ENCODE assay signal across 1 cellular context in genomic region chr5:159402328-159402727, GRCh38.
TF ChIP-seq lines count a peak whose summit lies in the region.

No MANE protein-coding gene starts in this region.

TF ChIP-seq in HEK293, 187 proteins besides CTCF, POLR2A, EP300 and RAD21 (continued from another document and continues in another):
- TF ChIP-seq ZNF518A (tag by site-specific recombination; conservative IDR thresholded peaks at IDR 0.05; ENCODE audit: low read depth) (0 out of 2 replicates have a peak, but pooled peaks have one; percentile 34), ZNF18 (tag by site-specific recombination; IDR thresholded peaks at IDR 0.05) (no peak), ZNF843 (tag by site-specific recombination; IDR thresholded peaks at IDR 0.05) (peak; percentile 39; the same call in 1 of the 2 replicates), PRDM1 (tag by site-specific recombination; IDR thresholded peaks at IDR 0.05) (0 out of 2 replicates have a peak, but pooled peaks have one; percentile 19), ZBTB21 (tag by site-specific recombination; IDR thresholded peaks at IDR 0.05) (0 out of 2 replicates have a peak, but pooled peaks have one; percentile 60), ZNF350 (tag by site-specific recombination; IDR thresholded peaks at IDR 0.05) (no peak), KLF9 (tag by site-specific recombination; IDR thresholded peaks at IDR 0.05; ENCODE audit: low read depth) (no peak), ZNF394 (tag by site-specific recombination; IDR thresholded peaks at IDR 0.05; ENCODE audit: borderline replicate concordance) (peak; percentile 84), ZNF335 (tag by site-specific recombination; conservative IDR thresholded peaks at IDR 0.05) (no peak; the same call in 1 of the 2 replicates), FEZF1 (tag by site-specific recombination; IDR thresholded peaks at IDR 0.05) (peak; percentile 54), ZNF416 (tag by site-specific recombination; IDR thresholded peaks at IDR 0.05) (peak; percentile 92), ZNF600 (tag by site-specific recombination; IDR thresholded peaks at IDR 0.05) (peak; percentile 40; the same call in 1 of the 2 replicates), ZNF184 (tag by site-specific recombination; IDR thresholded peaks at IDR 0.05) (peak; percentile 93; the same call in 1 of the 2 replicates), ZNF76 (tag by site-specific recombination; IDR thresholded peaks at IDR 0.05; ENCODE audit: borderline replicate concordance, low read depth) (no peak), HOXA7 (CRISPR knock-in tag; IDR thresholded peaks at IDR 0.05; ENCODE audit: borderline replicate concordance) (no peak), ZNF138 (tag by site-specific recombination; IDR thresholded peaks at IDR 0.05; ENCODE audit: borderline replicate concordance) (no peak), ZNF449 (tag by site-specific recombination; IDR thresholded peaks at IDR 0.05) (no peak), GFI1B (tag by site-specific recombination; IDR thresholded peaks at IDR 0.05) (peak; percentile 49; the same call in 1 of the 2 replicates), ZBTB8A (tag by site-specific recombination; IDR thresholded peaks at IDR 0.05) (no peak), ZNF560 (tag by site-specific recombination; IDR thresholded peaks at IDR 0.05; ENCODE audit: borderline replicate concordance) (no peak), ZNF521 (tag by site-specific recombination; IDR thresholded peaks at IDR 0.05) (no peak), ZSCAN23 (tag by site-specific recombination; IDR thresholded peaks at IDR 0.05) (0 out of 2 replicates have a peak, but pooled peaks have one; percentile 60), GLIS1 (tag by site-specific recombination; IDR thresholded peaks at IDR 0.05) (0 out of 2 replicates have a peak, but pooled peaks have one; percentile 38), OSR2 (tag by site-specific recombination; IDR thresholded peaks at IDR 0.05) (peak; percentile 66; the same call in 1 of the 2 replicates), ZNF24 (tag by site-specific recombination; IDR thresholded peaks at IDR 0.05) (peak; percentile 72), ZNF701 (tag by site-specific recombination; IDR thresholded peaks at IDR 0.05) (no peak), ZNF621 (tag by site-specific recombination; IDR thresholded peaks at IDR 0.05) (no peak), ZNF558 (tag by site-specific recombination; IDR thresholded peaks at IDR 0.05) (0 out of 2 replicates have a peak, but pooled peaks have one; percentile 38), ELK4 (IDR thresholded peaks at IDR 0.05; ENCODE audit: borderline replicate concordance, low read depth, low read length) (no peak), PRDM10 (tag by site-specific recombination; IDR thresholded peaks at IDR 0.05) (no peak; the same call in 1 of the 2 replicates), ZEB2 (tag by site-specific recombination; IDR thresholded peaks at IDR 0.05) (peak; percentile 44; the same call in 1 of the 2 replicates), ZBTB48 (tag by site-specific recombination; IDR thresholded peaks at IDR 0.05) (peak; percentile 75; the same call in 1 of the 2 replicates), MEIS1 (CRISPR knock-in tag; IDR thresholded peaks at IDR 0.05; ENCODE audit: borderline replicate concordance) (no peak), ZNF571 (tag by site-specific recombination; IDR thresholded peaks at IDR 0.05) (no peak), SP3 (tag by site-specific recombination; IDR thresholded peaks at IDR 0.05) (no peak), ZNF121 (tag by site-specific recombination; IDR thresholded peaks at IDR 0.05) (no peak), ZBTB17 (tag by site-specific recombination; IDR thresholded peaks at IDR 0.05) (peak; percentile 64), ZNF747 (tag by site-specific recombination; IDR thresholded peaks at IDR 0.05) (no peak), KLF17 (tag by site-specific recombination; IDR thresholded peaks at IDR 0.05) (peak; percentile 38; the same call in 1 of the 2 replicates), SCRT2 (tag by site-specific recombination; IDR thresholded peaks at IDR 0.05) (peak; percentile 82), ZNF324 (tag by site-specific recombination; IDR thresholded peaks at IDR 0.05) (peak; percentile 56; the same call in 1 of the 2 replicates), ZNF202 (tag by site-specific recombination; IDR thresholded peaks at IDR 0.05; ENCODE audit: borderline replicate concordance) (no peak), ZFP69B (tag by site-specific recombination; IDR thresholded peaks at IDR 0.05) (peak; percentile 62; the same call in 1 of the 2 replicates), IKZF3 (tag by site-specific recombination; IDR thresholded peaks at IDR 0.05) (no peak)
- TF ChIP-seq, protein P1, sequence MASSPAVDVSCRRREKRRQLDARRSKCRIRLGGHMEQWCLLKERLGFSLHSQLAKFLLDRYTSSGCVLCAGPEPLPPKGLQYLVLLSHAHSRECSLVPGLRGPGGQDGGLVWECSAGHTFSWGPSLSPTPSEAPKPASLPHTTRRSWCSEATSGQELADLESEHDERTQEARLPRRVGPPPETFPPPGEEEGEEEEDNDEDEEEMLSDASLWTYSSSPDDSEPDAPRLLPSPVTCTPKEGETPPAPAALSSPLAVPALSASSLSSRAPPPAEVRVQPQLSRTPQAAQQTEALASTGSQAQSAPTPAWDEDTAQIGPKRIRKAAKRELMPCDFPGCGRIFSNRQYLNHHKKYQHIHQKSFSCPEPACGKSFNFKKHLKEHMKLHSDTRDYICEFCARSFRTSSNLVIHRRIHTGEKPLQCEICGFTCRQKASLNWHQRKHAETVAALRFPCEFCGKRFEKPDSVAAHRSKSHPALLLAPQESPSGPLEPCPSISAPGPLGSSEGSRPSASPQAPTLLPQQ (tag by site-specific recombination; IDR thresholded peaks at IDR 0.05): peak; percentile 72
- TF ChIP-seq, protein P2, sequence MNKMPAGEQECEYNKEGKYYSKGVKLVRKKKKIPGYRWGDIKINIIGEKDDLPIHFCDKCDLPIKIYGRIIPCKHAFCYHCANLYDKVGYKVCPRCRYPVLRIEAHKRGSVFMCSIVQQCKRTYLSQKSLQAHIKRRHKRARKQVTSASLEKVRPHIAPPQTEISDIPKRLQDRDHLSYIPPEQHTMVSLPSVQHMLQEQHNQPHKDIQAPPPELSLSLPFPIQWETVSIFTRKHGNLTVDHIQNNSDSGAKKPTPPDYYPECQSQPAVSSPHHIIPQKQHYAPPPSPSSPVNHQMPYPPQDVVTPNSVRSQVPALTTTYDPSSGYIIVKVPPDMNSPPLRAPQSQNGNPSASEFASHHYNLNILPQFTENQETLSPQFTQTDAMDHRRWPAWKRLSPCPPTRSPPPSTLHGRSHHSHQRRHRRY (tag by site-specific recombination; IDR thresholded peaks at IDR 0.05): no peak
- TF ChIP-seq, protein P3, sequence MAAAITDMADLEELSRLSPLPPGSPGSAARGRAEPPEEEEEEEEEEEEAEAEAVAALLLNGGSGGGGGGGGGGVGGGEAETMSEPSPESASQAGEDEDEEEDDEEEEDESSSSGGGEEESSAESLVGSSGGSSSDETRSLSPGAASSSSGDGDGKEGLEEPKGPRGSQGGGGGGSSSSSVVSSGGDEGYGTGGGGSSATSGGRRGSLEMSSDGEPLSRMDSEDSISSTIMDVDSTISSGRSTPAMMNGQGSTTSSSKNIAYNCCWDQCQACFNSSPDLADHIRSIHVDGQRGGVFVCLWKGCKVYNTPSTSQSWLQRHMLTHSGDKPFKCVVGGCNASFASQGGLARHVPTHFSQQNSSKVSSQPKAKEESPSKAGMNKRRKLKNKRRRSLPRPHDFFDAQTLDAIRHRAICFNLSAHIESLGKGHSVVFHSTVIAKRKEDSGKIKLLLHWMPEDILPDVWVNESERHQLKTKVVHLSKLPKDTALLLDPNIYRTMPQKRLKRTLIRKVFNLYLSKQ (tag by site-specific recombination; IDR thresholded peaks at IDR 0.05; ENCODE audit: borderline replicate concordance): no peak
